In the genomic region with DNA sequence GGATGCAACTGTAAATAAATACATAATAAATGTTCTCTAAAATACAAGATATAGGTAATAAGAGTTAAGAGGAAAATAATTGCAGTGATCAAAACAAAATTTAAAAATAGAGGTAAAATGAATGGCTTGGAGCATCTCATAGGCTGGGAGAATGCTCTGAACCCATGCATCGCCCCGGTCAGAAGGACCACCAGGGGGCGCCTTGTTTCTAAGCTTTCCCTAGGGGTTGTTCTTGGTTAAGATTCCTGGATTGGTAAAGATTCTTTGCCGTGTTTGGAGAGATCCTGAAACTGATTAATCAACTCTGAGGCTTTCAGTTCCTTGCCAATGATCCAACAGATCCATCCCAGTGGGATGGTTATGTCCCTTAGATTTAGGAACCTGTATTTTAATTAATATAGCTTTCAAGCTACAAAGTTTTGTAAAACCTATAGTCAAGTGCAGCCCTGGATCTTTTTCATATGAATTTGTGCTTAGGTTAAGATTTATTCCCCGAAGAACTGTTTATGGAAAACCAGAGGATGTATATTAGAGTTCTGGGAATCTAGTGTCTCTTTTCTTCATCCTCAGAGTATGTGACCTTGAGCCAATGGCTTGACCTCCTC, we compare ENCODE assay signal across 8 cellular contexts. TPM values are rescaled to one million over a fixed set of nuclear protein-coding genes. Genes with fewer than 3 reads are reported as not detected.
A peak's percentile ranks its signal among the peaks of the same experiment; 100 is the strongest.
DNase-seq lines count a peak whose midpoint lies in the region; ATAC-seq, FAIRE-seq and TF ChIP-seq lines count a peak whose summit lies in the region.

No MANE protein-coding gene starts in this region.

- H3K36me3 ChIP-seq in HepG2 (replicated peaks in 1 of 2; ENCODE audit: control insufficient read depth in 1 of 2, insufficient read depth in 2 of 2, low read length in 2 of 2) = no peaks in the 10 kb centered on the region

- H3K27me3 ChIP-seq in H9 (ENCODE audit: insufficient read depth, low read length) (no peaks in the 10 kb centered on the region), HepG2 (ENCODE audit: control insufficient read depth in 1 of 2, insufficient read depth in 2 of 2, low read length in 2 of 2) (peaks cover 5 to 28% of the 10 kb centered on the region in 2 experiments; a peak in 3 of 5 replicates)

- TF ChIP-seq RAD21 in HepG2 (CRISPR knock-in tag; IDR thresholded peaks at IDR 0.05) = peak; percentile 72; the same call in 1 of the 2 replicates

- no peak overlapping the region for H3K56ac ChIP-seq in H9 (ENCODE audit: insufficient read length, low read depth, low read length)

- in situ Hi-C loops in HepG2 (cut with HindIII; ENCODE audit: extremely low pct_ligation_motif_present, low pct_unique_long_range_greater_than_20kb) = loop anchor here (5.0 kb wide), 2 partner anchors 134 to 314 kb away; no protein-coding TSS in a partner anchor

- H3K27ac ChIP-seq in H9 (ENCODE audit: insufficient read length, low read depth, low read length) (no peak overlapping the region), HepG2 (ENCODE audit: extremely low read length, insufficient read depth, low read length) (no peak overlapping the region)

- CTCF ChIA-PET in HepG2 (lab: Yijun Ruan, JAX; ENCODE audit: low intra/inter-chr PET ratio, low total read pairs) = interaction anchor here (1.1 to 3.4 kb wide), 6 partner anchors 120 to 408 kb away, joined by 3 to 20 read pairs (median 8); no protein-coding TSS in a partner anchor

- H2BK20ac ChIP-seq in H9 (ENCODE audit: low read depth, low read length, poor library complexity, severe bottlenecking) = no peak overlapping the region

- H3K14ac ChIP-seq in H9 (ENCODE audit: insufficient read depth, low read length) = no peak overlapping the region

- H3K79me2 ChIP-seq in H9 (ENCODE audit: insufficient read depth, low read length) = no peaks in the 10 kb centered on the region
- no peaks in the 10 kb centered on the region for H3K79me2 ChIP-seq in HepG2 (ENCODE audit: insufficient read depth, low read length)

- WGBS in H9 (ENCODE audit: extremely low coverage, insufficient read length, low lambda C conversion rate) = no CpG with 5 or more reads among the region's 5 CpGs
- 2% methylated on average over 5 of the region's 5 CpGs for WGBS in HepG2 (ENCODE audit: low lambda C conversion rate)

- no peak overlapping the region for H3K4me3 ChIP-seq in HepG2 (replicated peaks in 1 of 3; ENCODE audit: insufficient read depth in 1 of 3, low read depth in 2 of 3, low read length in 3 of 3)

- no peaks in the 10 kb centered on the region for H3K9me3 Mint-ChIP-seq in H9
- no peaks in the 10 kb centered on the region for H3K9me3 Mint-ChIP-seq in activated CD4-positive, alpha-beta T cell treated with anti-CD3 and anti-CD28 coated beads, Interleukin-2, amount 10 ng/mL, durations not matched to agents 24 days and 14 days
- no peaks in the 10 kb centered on the region for H3K9me3 Mint-ChIP-seq in chondrocyte (ENCODE audit: low read depth)

- no TSS peak for BruUV-seq in HepG2 (replicated peaks; lab: Mats Ljungman, UMichigan)

- H3K4ac ChIP-seq in H9 (ENCODE audit: low read depth, low read length) = no peak overlapping the region

- H4K91ac ChIP-seq in H9 (ENCODE audit: insufficient read length, low read depth, low read length) = no peak overlapping the region

- H4K8ac ChIP-seq in H9 (replicated peaks; ENCODE audit: insufficient read length, low read depth, low read length) = no peak overlapping the region

- H2BK15ac ChIP-seq in H9 (ENCODE audit: low read depth, low read length) = no peak overlapping the region

- ATAC-seq in HepG2 (peak; percentile 96), GM18909 (IDR thresholded peaks at IDR 0.05; ENCODE audit: poor library complexity, unreplicated experiment) (no peak)

- H2AFZ ChIP-seq in H9 (ENCODE audit: low read length) (no peak overlapping the region), HepG2 (ENCODE audit: low read length) (no peak overlapping the region)

- H4K20me1 ChIP-seq in H9 (ENCODE audit: control insufficient read depth, insufficient read depth, insufficient read length) = no peaks in the 10 kb centered on the region
- no peaks in the 10 kb centered on the region for H4K20me1 ChIP-seq in HepG2 (ENCODE audit: insufficient read depth, low read length)

- H3K27me3 Mint-ChIP-seq in H9 (ENCODE audit: low read depth) (peaks cover 7% of the 10 kb centered on the region; the same call in 1 of the 2 replicates), chondrocyte (ENCODE audit: low read depth) (peaks cover 7% of the 10 kb centered on the region)
- peaks cover 39% of the 10 kb centered on the region for H3K27me3 Mint-ChIP-seq in activated CD4-positive, alpha-beta T cell treated with anti-CD3 and anti-CD28 coated beads, Interleukin-2, amount 10 ng/mL, durations not matched to agents 24 days and 14 days

- peak; percentile 93 for FAIRE-seq in HepG2 (lab: Jason Lieb, UNC)

- H3K79me1 ChIP-seq in H9 (ENCODE audit: insufficient read depth, low read depth, low read length, poor library complexity, severe bottlenecking) = no peaks in the 10 kb centered on the region

- H4K5ac ChIP-seq in H9 (ENCODE audit: insufficient read length, low read depth, low read length) = no peak overlapping the region

- TF ChIP-seq EP300 in HepG2 (IDR thresholded peaks at IDR 0.05; ENCODE audit: low read depth in 2 of 2, low read length in 2 of 2) = no peak
- TF ChIP-seq EP300 in HepG2 (CRISPR knock-in tag; IDR thresholded peaks at IDR 0.05; ENCODE audit: borderline replicate concordance) = no peak

- no peak overlapping the region for H3K9ac ChIP-seq in H9 (ENCODE audit: extremely low read depth, insufficient read length, low read length)
- no peak overlapping the region for H3K9ac ChIP-seq in HepG2 (ENCODE audit: insufficient read depth, low read depth, low read length)

- H3K4me1 Mint-ChIP-seq in H9 (no peaks in the 10 kb centered on the region), chondrocyte (ENCODE audit: low read depth) (peaks cover 3% of the 10 kb centered on the region)
- no peaks in the 10 kb centered on the region for H3K4me1 Mint-ChIP-seq in activated CD4-positive, alpha-beta T cell treated with anti-CD3 and anti-CD28 coated beads, Interleukin-2, amount 10 ng/mL, durations not matched to agents 24 days and 14 days

- H2AK5ac ChIP-seq in H9 (ENCODE audit: insufficient read length, low read length) = no peak overlapping the region

- H3K4me2 ChIP-seq in H9 (ENCODE audit: insufficient read depth, insufficient read length, low read length) = no peak overlapping the region
- no peak overlapping the region for H3K4me2 ChIP-seq in HepG2 (ENCODE audit: low read depth, low read length)

- H3K27ac Mint-ChIP-seq in H9 (no peak overlapping the region), chondrocyte (ENCODE audit: unreplicated experiment) (no peak overlapping the region)
- H3K27ac Mint-ChIP-seq in activated CD4-positive, alpha-beta T cell treated with anti-CD3 and anti-CD28 coated beads, Interleukin-2, amount 10 ng/mL, durations not matched to agents 24 days and 14 days = no peak overlapping the region

- H3K4me3 Mint-ChIP-seq in H9 = no peak overlapping the region
- H3K4me3 Mint-ChIP-seq in activated CD4-positive, alpha-beta T cell treated with anti-CD3 and anti-CD28 coated beads, Interleukin-2, amount 10 ng/mL, durations not matched to agents 24 days and 14 days = no peak overlapping the region
- H3K4me3 Mint-ChIP-seq in chondrocyte (ENCODE audit: unreplicated experiment) = no peak overlapping the region

- H2BK120ac ChIP-seq in H9 (ENCODE audit: low read depth, low read length, poor library complexity, severe bottlenecking) = no peak overlapping the region

- TF ChIP-seq POLR2A in HepG2 (IDR thresholded peaks at IDR 0.05; ENCODE audit: insufficient read depth in 1 of 2, low read depth in 2 of 2, low read length in 2 of 2) = no peak

- no peaks in the 10 kb centered on the region for H3K9me3 ChIP-seq in H9 (ENCODE audit: control insufficient read depth, low read depth, low read length)
- H3K9me3 ChIP-seq in HepG2 (ENCODE audit: low read length) = no peaks in the 10 kb centered on the region

- H3K4me1 ChIP-seq in H9 (ENCODE audit: insufficient read depth, low read length) (no peaks in the 10 kb centered on the region), HepG2 (ENCODE audit: insufficient read depth, low read length) (no peaks in the 10 kb centered on the region)

- DNase-seq in AG09319 (ENCODE audit: extremely low read depth, low read depth) (peak; percentile 15), H9 (peak; percentile 72), NCI-H460 (ENCODE audit: extremely low read depth, low read depth) (peak; percentile 77), chondrocyte (ENCODE audit: low spot score) (no peak), HepG2 (ENCODE audit: low spot score) (peak; percentile 70)
- peak; percentile 94 for DNase-seq in activated CD4-positive, alpha-beta T cell treated with anti-CD3 and anti-CD28 coated beads, Interleukin-2, amount 10 ng/mL, durations not matched to agents 24 days and 14 days
- DNase-seq in stimulated activated CD4-positive, alpha-beta T cell treated with anti-CD3 and anti-CD28 coated beads, TNF-alpha, amount 100 ng/mL, for 1 hour (ENCODE audit: low read depth in 3 of 3, low spot score in 1 of 3) = peak; percentile 64 to 89 (median 70)

- H3K23me2 ChIP-seq in H9 (ENCODE audit: insufficient read length, low read depth, low read length, poor library complexity, severe bottlenecking) = no peaks in the 10 kb centered on the region

- no peak overlapping the region for H2BK12ac ChIP-seq in H9 (ENCODE audit: insufficient read length, low read depth, low read length)

- intact Hi-C loops in activated CD4-positive, alpha-beta T cell treated with anti-CD3 and anti-CD28 coated beads, Interleukin-2, amount 10 ng/mL, durations not matched to agents 24 days and 14 days (cut with micrococcal nuclease) = loop anchor here (1.0 to 5.0 kb wide), 4 partner anchors 59 to 314 kb away; no protein-coding TSS in a partner anchor
- intact Hi-C loops in HepG2 (cut with micrococcal nuclease; ENCODE audit: unreplicated experiment) = loop anchor here (1.0 to 10.0 kb wide), 4 partner anchors 123 to 367 kb away; no protein-coding TSS in a partner anchor

- no peak overlapping the region for H3K18ac ChIP-seq in H9 (ENCODE audit: insufficient read length, low read depth, low read length)

- peak; percentile 90 for TF ChIP-seq CTCF in AG09319 (IDR thresholded peaks at IDR 0.05; ENCODE audit: low read depth, low read length)
- TF ChIP-seq CTCF in H9 (conservative IDR thresholded peaks at IDR 0.05) = peak; percentile 97
- TF ChIP-seq CTCF in chondrocyte (IDR thresholded peaks at IDR 0.05) = peak; percentile 93
- TF ChIP-seq CTCF in HepG2 (CRISPR knock-in tag; IDR thresholded peaks at IDR 0.05) = peak; percentile 84

- POLR2A ChIA-PET in HepG2 (lab: Yijun Ruan, JAX) = no interaction called here

- no peak overlapping the region for H3K23ac ChIP-seq in H9 (ENCODE audit: insufficient read length, low read depth, low read length)

- no peak overlapping the region for H3T11ph ChIP-seq in H9 (ENCODE audit: low read length)

- no peak overlapping the region for H2BK5ac ChIP-seq in H9 (ENCODE audit: insufficient read length, low read length)

- no peaks in the 10 kb centered on the region for H3K36me3 Mint-ChIP-seq in H9 (ENCODE audit: insufficient read depth in 1 of 3, low read depth in 3 of 3)
- no peaks in the 10 kb centered on the region for H3K36me3 Mint-ChIP-seq in activated CD4-positive, alpha-beta T cell treated with anti-CD3 and anti-CD28 coated beads, Interleukin-2, amount 10 ng/mL, durations not matched to agents 24 days and 14 days (ENCODE audit: low read depth)
- no peaks in the 10 kb centered on the region for H3K36me3 Mint-ChIP-seq in chondrocyte (ENCODE audit: low read depth)

RNA-seq across cellular contexts. Expression of gene PRELID3B, which starts 45.3 kb away (rescaled TPM):
- total RNA-seq in H9 (2021) (52.6 and 56.5 TPM in 2 replicates), chondrocyte (38.0 to 44.4 TPM (median 41.1 TPM) in 3 replicates), HepG2 (2016; rRNA removed; fragmentation: Illumina TruSeq; extraction: Trizol) (42.6 and 59.8 TPM in 2 replicates)
- 280 and 290 TPM in 2 replicates for total RNA-seq in NCI-H460 (2014; rRNA removed; shearing (Covaris generic))
- polyA plus RNA-seq in NCI-H460 (2014; cell fraction: nucleus; rRNA removed) = 117 and 168 TPM in 2 replicates
- total RNA-seq in activated CD4-positive, alpha-beta T cell treated with anti-CD3 and anti-CD28 coated beads, Interleukin-2, amount 10 ng/mL, durations not matched to agents 24 days and 14 days = 119 and 123 TPM in 2 replicates
- total RNA-seq in HepG2 (2016; cell fraction: cytosol; rRNA removed; fragmentation: Illumina TruSeq; extraction: Trizol; ENCODE audit: low read depth) = 19.8 and 23.7 TPM in 2 replicates
- total RNA-seq in HepG2 (2016; cell fraction: insoluble cytoplasmic fraction; rRNA removed; fragmentation: Illumina TruSeq; extraction: Trizol) = 40.7 and 62.3 TPM in 2 replicates
- 47.0 and 50.1 TPM in 2 replicates for total RNA-seq in HepG2 (2016; cell fraction: membrane; rRNA removed; fragmentation: Illumina TruSeq; extraction: Trizol)
- 15.4 and 21.0 TPM in 2 replicates for total RNA-seq in HepG2 (2016; cell fraction: nucleus; rRNA removed; fragmentation: Illumina TruSeq; extraction: Trizol)
- polyA plus RNA-seq in HepG2 (2011; rRNA removed) = 19.5 and 23.3 TPM in 2 replicates
- polyA plus RNA-seq in HepG2 (2011; cell fraction: cytosol; rRNA removed) = 7.1 and 11.2 TPM in 2 replicates
- polyA plus RNA-seq in HepG2 (2011; cell fraction: nucleus; rRNA removed) = 6.0 and 7.6 TPM in 2 replicates
- polyA plus RNA-seq in HepG2 (2012) = 17.6 and 21.3 TPM in 2 replicates
- polyA plus RNA-seq in HepG2 (2016; cell fraction: cytosol; fragmentation: Illumina TruSeq; extraction: Trizol; ENCODE audit: low read depth) = 16.2 and 20.1 TPM in 2 replicates
- polyA plus RNA-seq in HepG2 (2016; cell fraction: insoluble cytoplasmic fraction; fragmentation: Illumina TruSeq; extraction: Trizol; ENCODE audit: low read depth) = 46.4 and 46.8 TPM in 2 replicates
- 29.0 and 30.9 TPM in 2 replicates for polyA plus RNA-seq in HepG2 (2016; cell fraction: membrane; fragmentation: Illumina TruSeq; extraction: Trizol; ENCODE audit: low read depth)
- 22.7 and 25.0 TPM in 2 replicates for polyA plus RNA-seq in HepG2 (2016; cell fraction: nucleus; fragmentation: Illumina TruSeq; extraction: Trizol; ENCODE audit: insufficient read depth, low read depth)
- 35.2 and 278 TPM in 2 replicates for polyA minus RNA-seq in HepG2 (2011; rRNA and poly(A)+ RNA removed; ENCODE audit: low replicate concordance)
- polyA minus RNA-seq in HepG2 (2011; cell fraction: cytosol; rRNA and poly(A)+ RNA removed) = 23.0 and 32.6 TPM in 2 replicates
- 9.5 and 14.8 TPM in 2 replicates for polyA minus RNA-seq in HepG2 (2011; cell fraction: nucleus; rRNA and poly(A)+ RNA removed)

RNA-seq across cellular contexts. Expression of gene ATP5F1E, which starts 55.8 kb away (rescaled TPM):
- total RNA-seq in H9 (2021) (47.4 and 52.7 TPM in 2 replicates), chondrocyte (67.5 to 76.2 TPM (median 67.7 TPM) in 3 replicates), HepG2 (2016; rRNA removed; fragmentation: Illumina TruSeq; extraction: Trizol) (134 and 163 TPM in 2 replicates)
- total RNA-seq in NCI-H460 (2014; rRNA removed; shearing (Covaris generic)) = 92.3 and 106 TPM in 2 replicates
- polyA plus RNA-seq in NCI-H460 (2014; cell fraction: nucleus; rRNA removed) = 34.6 and 42.8 TPM in 2 replicates
- 69.9 and 70.9 TPM in 2 replicates for total RNA-seq in activated CD4-positive, alpha-beta T cell treated with anti-CD3 and anti-CD28 coated beads, Interleukin-2, amount 10 ng/mL, durations not matched to agents 24 days and 14 days
- 136 and 187 TPM in 2 replicates for total RNA-seq in HepG2 (2016; cell fraction: cytosol; rRNA removed; fragmentation: Illumina TruSeq; extraction: Trizol; ENCODE audit: low read depth)
- total RNA-seq in HepG2 (2016; cell fraction: insoluble cytoplasmic fraction; rRNA removed; fragmentation: Illumina TruSeq; extraction: Trizol) = 135 and 172 TPM in 2 replicates
- total RNA-seq in HepG2 (2016; cell fraction: membrane; rRNA removed; fragmentation: Illumina TruSeq; extraction: Trizol) = 188 and 230 TPM in 2 replicates
- 74.5 and 76.2 TPM in 2 replicates for total RNA-seq in HepG2 (2016; cell fraction: nucleus; rRNA removed; fragmentation: Illumina TruSeq; extraction: Trizol)
- polyA plus RNA-seq in HepG2 (2011; rRNA removed) = 99.9 and 121 TPM in 2 replicates
- 40.4 and 46.7 TPM in 2 replicates for polyA plus RNA-seq in HepG2 (2011; cell fraction: cytosol; rRNA removed)
- polyA plus RNA-seq in HepG2 (2011; cell fraction: nucleus; rRNA removed) = 11.8 and 17.3 TPM in 2 replicates
- 85.8 and 145 TPM in 2 replicates for polyA plus RNA-seq in HepG2 (2012)
- polyA plus RNA-seq in HepG2 (2016; cell fraction: cytosol; fragmentation: Illumina TruSeq; extraction: Trizol; ENCODE audit: low read depth) = 146 and 191 TPM in 2 replicates
- 167 and 175 TPM in 2 replicates for polyA plus RNA-seq in HepG2 (2016; cell fraction: insoluble cytoplasmic fraction; fragmentation: Illumina TruSeq; extraction: Trizol; ENCODE audit: low read depth)
- polyA plus RNA-seq in HepG2 (2016; cell fraction: membrane; fragmentation: Illumina TruSeq; extraction: Trizol; ENCODE audit: low read depth) = 151 and 201 TPM in 2 replicates
- 88.7 and 95.7 TPM in 2 replicates for polyA plus RNA-seq in HepG2 (2016; cell fraction: nucleus; fragmentation: Illumina TruSeq; extraction: Trizol; ENCODE audit: insufficient read depth, low read depth)
- 19.0 and 25.4 TPM in 2 replicates for polyA minus RNA-seq in HepG2 (2011; rRNA and poly(A)+ RNA removed; ENCODE audit: low replicate concordance)
- 21.2 and 23.6 TPM in 2 replicates for polyA minus RNA-seq in HepG2 (2011; cell fraction: cytosol; rRNA and poly(A)+ RNA removed)
- 61.4 and 62.2 TPM in 2 replicates for polyA minus RNA-seq in HepG2 (2011; cell fraction: nucleus; rRNA and poly(A)+ RNA removed)
